Comparison of ENCODE assay signal across 9 cellular contexts in genomic region chr6:79813854-79814477, GRCh38.
DNase-seq lines count a peak whose midpoint lies in the region; ATAC-seq and TF ChIP-seq lines count a peak whose summit lies in the region.
"Had no signal": no experiment of that assay in that cellular context is flagged by ENCODE, and none has a peak within 500 bp of the region (broad histone marks: within the 10 kb centered on the region; RNA-seq: fewer than 3 reads in every experiment).

No MANE protein-coding gene starts in this region.

- H3K4me1 ChIP-seq in PC-9 (replicated peaks; ENCODE audit: insufficient read depth) (no peaks in the 10 kb centered on the region), tibial artery (no peaks in the 10 kb centered on the region)

- H3K79me2 ChIP-seq in PC-9 (ENCODE audit: low read depth) = no peaks in the 10 kb centered on the region

- H3K27me3 Mint-ChIP-seq in activated T-cell treated with anti-CD3 and anti-CD28 coated beads, Interleukin-2, amount 50 U/mL, for 72 hours (ENCODE audit: low read depth) = peaks cover 19% of the 10 kb centered on the region
- peaks cover 25% of the 10 kb centered on the region for H3K27me3 Mint-ChIP-seq in osteocyte (ENCODE audit: unreplicated experiment)

- no peaks in the 10 kb centered on the region for H3K4me1 Mint-ChIP-seq in activated T-cell treated with anti-CD3 and anti-CD28 coated beads, Interleukin-2, amount 50 U/mL, for 72 hours (ENCODE audit: low read depth)
- H3K4me1 Mint-ChIP-seq in osteocyte (ENCODE audit: unreplicated experiment) = no peaks in the 10 kb centered on the region

- no peaks in the 10 kb centered on the region for H3K36me3 Mint-ChIP-seq in activated T-cell treated with anti-CD3 and anti-CD28 coated beads, Interleukin-2, amount 50 U/mL, for 72 hours (ENCODE audit: insufficient read depth in 2 of 2)
- no peaks in the 10 kb centered on the region for H3K36me3 Mint-ChIP-seq in osteocyte (ENCODE audit: unreplicated experiment)
- H3K36me3 Mint-ChIP-seq: natural killer cell treated with Interleukin-12 subunit alpha and Interleukin-12 subunit beta and Interleukin-15 and Interleukin-18, amount 100 ng/mL, for 72 hours had no signal

- H3K4me3 Mint-ChIP-seq in activated T-cell treated with anti-CD3 and anti-CD28 coated beads, Interleukin-2, amount 50 U/mL, for 72 hours = no peak overlapping the region
- H3K4me3 Mint-ChIP-seq in osteocyte (ENCODE audit: unreplicated experiment) = no peak overlapping the region
- H3K4me3 Mint-ChIP-seq: natural killer cell treated with Interleukin-12 subunit alpha and Interleukin-12 subunit beta and Interleukin-15 and Interleukin-18, amount 100 ng/mL, for 72 hours had no signal

- no peaks in the 10 kb centered on the region for H3K27me3 ChIP-seq in PC-9 (ENCODE audit: insufficient read depth, low read depth)
- H3K27me3 ChIP-seq in tibial artery = no peaks in the 10 kb centered on the region

- DNase-seq in EH (ENCODE audit: low read depth) (peak; percentile 65), HT-29 (ENCODE audit: low spot score) (peak; percentile 77), PC-9 (peak in 1 of 2 experiments; percentile 65), fibroblast of villous mesenchyme (ENCODE audit: low read depth) (peak; percentile 61), osteocyte (ENCODE audit: extremely low spot score, unreplicated experiment) (peak; percentile 88), tibial artery (peak; percentile 67 to 85)
- DNase-seq in activated T-cell treated with anti-CD3 and anti-CD28 coated beads, Interleukin-2, amount 50 U/mL, for 72 hours = peak; percentile 70 to 74

- ATAC-seq in GM21515 (IDR thresholded peaks at IDR 0.05; ENCODE audit: unreplicated experiment) = peak; percentile 94
- peak; percentile 62 to 67 for ATAC-seq in activated T-cell treated with anti-CD3 and anti-CD28 coated beads, Interleukin-2, amount 50 U/mL, for 72 hours (replicated peaks in 1 of 2)

- H3K9me3 Mint-ChIP-seq in activated T-cell treated with anti-CD3 and anti-CD28 coated beads, Interleukin-2, amount 50 U/mL, for 72 hours = no peaks in the 10 kb centered on the region
- no peaks in the 10 kb centered on the region for H3K9me3 Mint-ChIP-seq in osteocyte (ENCODE audit: unreplicated experiment)
- H3K9me3 Mint-ChIP-seq: natural killer cell treated with Interleukin-12 subunit alpha and Interleukin-12 subunit beta and Interleukin-15 and Interleukin-18, amount 100 ng/mL, for 72 hours had no signal

- H3K9me3 ChIP-seq in PC-9 (ENCODE audit: insufficient read depth, low read depth) (no peaks in the 10 kb centered on the region), tibial artery (no peaks in the 10 kb centered on the region)

- TF ChIP-seq CTCF in PC-9 (conservative IDR thresholded peaks at IDR 0.05) (peak; percentile 85), fibroblast of villous mesenchyme (IDR thresholded peaks at IDR 0.05; ENCODE audit: insufficient read depth, low read depth, low read length) (peak; percentile 85), osteocyte (IDR thresholded peaks at IDR 0.05) (peak; percentile 86), tibial artery (IDR thresholded peaks at IDR 0.05) (peak; percentile 59 to 74)

- no peaks in the 10 kb centered on the region for H4K20me1 ChIP-seq in PC-9 (ENCODE audit: insufficient read depth)

- intact Hi-C loops in PC-9 (cut with micrococcal nuclease; ENCODE audit: unreplicated experiment) (loop anchor here (5.0 to 10.0 kb wide), 2 partner anchors 242 to 739 kb away; partner anchors contain the start of gene PHIP), tibial artery (cut with DNase I; ENCODE audit: low total_unique reads) (loop anchor here (10.0 kb wide), 1 partner anchor 239 kb away; no protein-coding TSS in a partner anchor)

- BruUV-seq in PC-9 (replicated peaks; lab: Mats Ljungman, UMichigan) = no TSS peak

- H3K36me3 ChIP-seq in PC-9 (ENCODE audit: low read depth) (no peaks in the 10 kb centered on the region), tibial artery (no peaks in the 10 kb centered on the region)

- H3K4me3 ChIP-seq in PC-9 = no peak overlapping the region
- no peak overlapping the region for H3K4me3 ChIP-seq in fibroblast of villous mesenchyme (ENCODE audit: low read depth, low read length)
- no peak overlapping the region for H3K4me3 ChIP-seq in tibial artery

- H3K27ac Mint-ChIP-seq in activated T-cell treated with anti-CD3 and anti-CD28 coated beads, Interleukin-2, amount 50 U/mL, for 72 hours = no peak overlapping the region
- no peak overlapping the region for H3K27ac Mint-ChIP-seq in osteocyte (ENCODE audit: unreplicated experiment)
- H3K27ac Mint-ChIP-seq: natural killer cell treated with Interleukin-12 subunit alpha and Interleukin-12 subunit beta and Interleukin-15 and Interleukin-18, amount 100 ng/mL, for 72 hours had no signal

- H3K9me2 ChIP-seq in PC-9 (ENCODE audit: insufficient read depth) = no peaks in the 10 kb centered on the region

- no peaks in the 10 kb centered on the region for H3F3A ChIP-seq in PC-9 (ENCODE audit: insufficient read depth, low read depth)

- CTCF ChIA-PET in PC-9 (lab: Charles Lee) = no interaction called here

- H3K4me2 ChIP-seq in PC-9 = no peak overlapping the region

- POLR2A ChIA-PET in PC-9 (lab: Charles Lee; ENCODE audit: unreplicated experiment) = no interaction called here

- no peak overlapping the region for H3K27ac ChIP-seq in PC-9
- H3K27ac ChIP-seq in tibial artery = no peak overlapping the region

- H2AFZ ChIP-seq in PC-9 = no peak overlapping the region
